ENCODE assay signal across 21 cellular contexts in the genomic region with DNA sequence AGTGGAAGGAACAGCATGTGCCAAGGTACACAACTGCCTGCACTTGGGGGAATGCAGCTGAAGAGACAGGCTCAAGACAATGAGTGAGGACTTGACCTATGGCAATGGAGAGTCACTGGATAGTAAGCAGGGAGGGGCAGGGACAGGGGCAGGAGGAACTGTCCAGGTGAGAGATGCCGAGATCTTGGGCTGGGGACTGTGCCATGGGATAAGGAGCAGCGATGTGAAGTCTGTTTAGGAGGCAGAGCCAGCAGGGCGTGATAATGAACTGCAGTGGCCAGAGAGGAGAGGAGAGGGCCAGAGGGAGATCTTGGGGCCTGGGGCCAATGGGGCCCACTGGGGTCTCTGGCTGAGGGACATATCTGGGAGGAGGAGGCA.
"Had no signal": no experiment of that assay in that cellular context is flagged by ENCODE, and none has a peak within 500 bp of the region (broad histone marks: within the 10 kb centered on the region; RNA-seq: fewer than 3 reads in every experiment).

No MANE protein-coding gene starts in this region.

- H3K79me2 ChIP-seq: parathyroid adenoma had no signal

- FAIRE-seq: bronchial epithelial cell, small intestine had no signal

- H3K27ac ChIP-seq: adrenal gland, esophagus squamous epithelium, heart right ventricle, left ventricle myocardium inferior, parathyroid adenoma, right lobe of liver, testis had no signal

- H2AFZ ChIP-seq: parathyroid adenoma had no signal

- H3K27me3 ChIP-seq: adrenal gland, esophagus squamous epithelium, heart right ventricle, right lobe of liver, testis, upper lobe of left lung had no signal

- H3K4me1 ChIP-seq: parathyroid adenoma, right lobe of liver had no signal

- H3K9me3 Mint-ChIP-seq: activated T-cell treated with anti-CD3 and anti-CD28 coated beads, Interleukin-2, amount 50 U/mL, for 72 hours; dendritic cell treated with granulocyte-macrophage colony-stimulating factor and Interleukin-4, amounts not matched to agents 40 ng/mL and 50 ng/mL, for 4 days had no signal

- H3K36me3 ChIP-seq: adrenal gland, left ventricle myocardium inferior, right lobe of liver had no signal

- H3K27me3 Mint-ChIP-seq: dendritic cell treated with granulocyte-macrophage colony-stimulating factor and Interleukin-4, amounts not matched to agents 40 ng/mL and 50 ng/mL, for 4 days had no signal

- H3K27ac Mint-ChIP-seq: activated T-cell treated with anti-CD3 and anti-CD28 coated beads, Interleukin-2, amount 50 U/mL, for 72 hours; dendritic cell treated with granulocyte-macrophage colony-stimulating factor and Interleukin-4, amounts not matched to agents 40 ng/mL and 50 ng/mL, for 4 days had no signal

- H3K9me3 ChIP-seq: adrenal gland, esophagus squamous epithelium, heart right ventricle, left ventricle myocardium inferior, right lobe of liver, testis, upper lobe of left lung had no signal

- H3K4me3 Mint-ChIP-seq: activated T-cell treated with anti-CD3 and anti-CD28 coated beads, Interleukin-2, amount 50 U/mL, for 72 hours; dendritic cell treated with granulocyte-macrophage colony-stimulating factor and Interleukin-4, amounts not matched to agents 40 ng/mL and 50 ng/mL, for 4 days had no signal

- DNase-seq: activated CD4-positive, alpha-beta T cell treated with anti-CD3 and anti-CD28 coated beads, Interleukin-2, amount 50 U/mL, for 4 hours; activated gamma-delta T cell treated with Interleukin-2 at 50 U/mL for 16 hours; activated T-cell treated with anti-CD3 and anti-CD28 coated beads, Interleukin-2, amount 50 U/mL, for 72 hours; effector CD8-positive, alpha-beta T cell; esophagus squamous epithelium; heart right ventricle; kidney glomerular epithelial cell; left ventricle myocardium inferior; mammary epithelial cell; right lobe of liver; small intestine; stimulated activated CD4-positive, alpha-beta T cell treated with anti-CD3 and anti-CD28 coated beads, Interleukin-15, amount 100 ng/mL, for 24 hours; stimulated activated CD4-positive, alpha-beta T cell treated with anti-CD3 and anti-CD28 coated beads, Interleukin-2, amount 100 ng/mL, for 48 hours; T-helper 1 cell; T1000; testis; upper lobe of left lung had no signal

- H3K4me3 ChIP-seq: adrenal gland, esophagus squamous epithelium, heart right ventricle, left ventricle myocardium inferior, right lobe of liver, testis, upper lobe of left lung had no signal

- ATAC-seq: activated T-cell treated with anti-CD3 and anti-CD28 coated beads, Interleukin-2, amount 50 U/mL, for 72 hours; right lobe of liver had no signal

- H3K9ac ChIP-seq: parathyroid adenoma had no signal
